1 cellular context compared by ENCODE assay signal in genomic region chr7:44415047-44415446, GRCh38.
TF ChIP-seq lines count a peak whose summit lies in the region.

No MANE protein-coding gene starts in this region.

TF ChIP-seq in GM23338, 12 proteins besides CTCF, POLR2A, EP300 and RAD21:
- TF ChIP-seq ZNF462 (CRISPR knock-in tag; IDR thresholded peaks at IDR 0.05) (no peak), JUNB (IDR thresholded peaks at IDR 0.05; ENCODE audit: unreplicated experiment) (no peak), ETS1 (IDR thresholded peaks at IDR 0.05) (no peak), NANOG (IDR thresholded peaks at IDR 0.05; ENCODE audit: borderline replicate concordance) (no peak), CREB1 (CRISPR knock-in tag; IDR thresholded peaks at IDR 0.05; ENCODE audit: low read depth) (no peak), POLR2AphosphoS5 (IDR thresholded peaks at IDR 0.05; ENCODE audit: low read depth) (no peak), STAT1 (IDR thresholded peaks at IDR 0.05; ENCODE audit: unreplicated experiment) (no peak)
TF ChIP-seq in GM23338: peak in this region for 0.
